11 cellular contexts compared by ENCODE assay signal in the genomic region with DNA sequence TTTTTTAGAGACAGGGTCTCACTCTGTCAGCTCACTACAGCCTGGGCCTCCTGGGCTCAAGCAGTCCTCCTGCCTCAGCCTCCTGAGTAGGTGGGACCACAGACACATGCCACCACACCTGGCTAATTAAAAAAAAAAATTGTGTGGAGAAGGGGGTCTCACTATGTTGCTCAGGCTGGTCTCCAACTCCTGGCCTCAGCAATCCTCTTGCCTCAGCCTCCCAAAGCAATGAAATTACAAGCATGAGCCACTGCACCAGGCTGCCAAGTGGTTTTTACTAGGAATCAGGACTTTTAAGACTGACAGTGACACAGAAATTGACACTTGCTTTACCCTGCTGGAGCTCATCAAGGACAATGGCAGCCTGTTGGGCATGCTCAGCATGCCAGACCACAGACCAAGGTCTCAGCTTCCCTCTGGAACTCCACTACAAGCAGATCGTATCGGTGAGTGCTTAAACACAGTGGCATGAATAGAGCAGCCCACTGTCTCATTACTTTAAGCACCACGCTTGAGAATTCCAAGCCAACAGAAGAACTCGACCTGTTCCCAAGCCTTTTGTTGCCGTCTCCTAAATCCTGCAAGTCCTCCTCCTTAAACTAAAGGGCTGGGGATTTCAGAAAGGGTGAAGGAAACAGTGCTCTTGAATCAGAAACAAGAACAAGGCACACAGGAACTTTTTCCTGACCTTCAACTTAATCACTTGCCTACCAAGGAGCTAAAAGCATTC. TPM values are rescaled to one million over a fixed set of nuclear protein-coding genes. Genes with fewer than 3 reads are reported as not detected.
DNase-seq lines count a peak whose midpoint lies in the region; ATAC-seq and TF ChIP-seq lines count a peak whose summit lies in the region.
"Had no signal": no experiment of that assay in that cellular context is flagged by ENCODE, and none has a peak within 500 bp of the region (broad histone marks: within the 10 kb centered on the region; RNA-seq: fewer than 3 reads in every experiment).

No MANE protein-coding gene starts in this region.

- H3K36me3 ChIP-seq in OCI-LY7 (ENCODE audit: insufficient read depth, low read length) (no peaks in the 10 kb centered on the region), thoracic aorta (no peaks in the 10 kb centered on the region), thyroid gland (no peaks in the 10 kb centered on the region)

- CTCF ChIA-PET in OCI-LY7 (lab: Charles Lee; ENCODE audit: unreplicated experiment) = no interaction called here

- H3K27ac ChIP-seq in OCI-LY7 (ENCODE audit: low read depth, low read length, poor library complexity, severe bottlenecking) = no peak overlapping the region
- H3K27ac ChIP-seq in foreskin keratinocyte = peak overlapping the region; percentile 19
- H3K27ac ChIP-seq in thoracic aorta = peak overlapping the region; percentile 3 to 54
- peak overlapping the region in 1 of 3 donors; percentile 3 for H3K27ac ChIP-seq in thyroid gland

- H3K9me3 Mint-ChIP-seq in activated T-cell treated with anti-CD3 and anti-CD28 coated beads, Interleukin-2, amount 50 U/mL, for 24 hours = no peaks in the 10 kb centered on the region
- H3K9me3 Mint-ChIP-seq in activated T-cell treated with anti-CD3 and anti-CD28 coated beads, Interleukin-2, amount 50 U/mL, for 4 hours = no peaks in the 10 kb centered on the region
- H3K9me3 Mint-ChIP-seq: CD4-positive, alpha-beta T cell; IgD-negative memory B cell had no signal

- 57 to 60% methylated on average over 5 of the region's 5 CpGs for WGBS in thyroid gland, 2 donors

- no peaks in the 10 kb centered on the region for H3K4me1 ChIP-seq in OCI-LY7 (ENCODE audit: insufficient read depth, low read length, poor library complexity, severe bottlenecking)
- peaks cover 19% of the 10 kb centered on the region for H3K4me1 ChIP-seq in foreskin keratinocyte
- peaks cover 18 to 25% of the 10 kb centered on the region in 2 donors for H3K4me1 ChIP-seq in thoracic aorta (ENCODE audit: control insufficient read depth in 1 of 2, low read depth in 2 of 2)
- peaks cover 0 to 3% of the 10 kb centered on the region in 2 donors for H3K4me1 ChIP-seq in thyroid gland

- no peak for ATAC-seq in activated T-cell treated with anti-CD3 and anti-CD28 coated beads, Interleukin-2, amount 50 U/mL, for 4 hours
- ATAC-seq in foreskin keratinocyte (no peak), thoracic aorta (ENCODE audit: insufficient number of reproducible peaks, low FRiP score, low read depth) (no peak)

- no peak for TF ChIP-seq CTCF in OCI-LY7 (conservative IDR thresholded peaks at IDR 0.05; ENCODE audit: low read length)
- no peak for TF ChIP-seq CTCF in foreskin keratinocyte (conservative IDR thresholded peaks at IDR 0.05)
- TF ChIP-seq CTCF in thoracic aorta (IDR thresholded peaks at IDR 0.05) = no peak
- no peak for TF ChIP-seq CTCF in thyroid gland (IDR thresholded peaks at IDR 0.05)

- H3K4me2 ChIP-seq in OCI-LY7 (ENCODE audit: low read length) = no peak overlapping the region

- intact Hi-C loops in OCI-LY7 (cut with micrococcal nuclease; ENCODE audit: unreplicated experiment) (loop anchor here (2.0 to 10.0 kb wide), 3 partner anchors 324 to 546 kb away; no protein-coding TSS in a partner anchor), thyroid gland (cut with DNase I) (loop anchor here (5.0 kb wide), 1 partner anchor 368 kb away; no protein-coding TSS in a partner anchor)

- no peaks in the 10 kb centered on the region for H3K79me2 ChIP-seq in OCI-LY7 (ENCODE audit: insufficient read depth, low read depth, low read length)

- H4K20me1 ChIP-seq in OCI-LY7 (ENCODE audit: insufficient read depth, low read length) = no peaks in the 10 kb centered on the region

- H3K9me3 ChIP-seq in OCI-LY7 (ENCODE audit: low read length) (no peaks in the 10 kb centered on the region), thoracic aorta (no peaks in the 10 kb centered on the region), thyroid gland (no peaks in the 10 kb centered on the region)

- no peak for TF ChIP-seq POLR2A in thyroid gland (IDR thresholded peaks at IDR 0.05)

- no peaks in the 10 kb centered on the region for H3K27me3 ChIP-seq in foreskin keratinocyte
- no peaks in the 10 kb centered on the region for H3K27me3 ChIP-seq in thoracic aorta (replicated peaks; ENCODE audit: insufficient read depth)
- H3K27me3 ChIP-seq in thyroid gland = no peaks in the 10 kb centered on the region

- H3K27ac Mint-ChIP-seq in activated T-cell treated with anti-CD3 and anti-CD28 coated beads, Interleukin-2, amount 50 U/mL, for 24 hours = peak overlapping the region; percentile 92
- H3K27ac Mint-ChIP-seq: CD4-positive, alpha-beta T cell had no signal

- DNase-seq in activated T-cell treated with anti-CD3 and anti-CD28 coated beads, Interleukin-2, amount 50 U/mL, for 24 hours = no peak
- DNase-seq in activated T-cell treated with anti-CD3 and anti-CD28 coated beads, Interleukin-2, amount 50 U/mL, for 4 hours = no peak
- peak; percentile 5 for DNase-seq in OCI-LY7 (ENCODE audit: low spot score)
- DNase-seq in foreskin keratinocyte = no peak
- DNase-seq in thoracic aorta (ENCODE audit: low spot score) = no peak
- DNase-seq in AG20443 (ENCODE audit: low spot score) = no peak
- no peak for DNase-seq in SIG-M5 treated with dmso at 0.1 percent for 504 hours (lab: John Stamatoyannopoulos, UW; ENCODE audit: unreplicated experiment)
- no peak for DNase-seq in thyroid gland

- H3K4me1 Mint-ChIP-seq in activated T-cell treated with anti-CD3 and anti-CD28 coated beads, Interleukin-2, amount 50 U/mL, for 24 hours (ENCODE audit: low read depth) = peaks cover 11% of the 10 kb centered on the region
- H3K4me1 Mint-ChIP-seq in activated T-cell treated with anti-CD3 and anti-CD28 coated beads, Interleukin-2, amount 50 U/mL, for 4 hours (ENCODE audit: low read depth) = peaks cover 14% of the 10 kb centered on the region

- H3K4me3 Mint-ChIP-seq in activated T-cell treated with anti-CD3 and anti-CD28 coated beads, Interleukin-2, amount 50 U/mL, for 24 hours = no peak overlapping the region
- H3K4me3 Mint-ChIP-seq in activated T-cell treated with anti-CD3 and anti-CD28 coated beads, Interleukin-2, amount 50 U/mL, for 4 hours = no peak overlapping the region

- POLR2A ChIA-PET in OCI-LY7 (lab: Charles Lee) = interaction anchor here (0.5 to 0.7 kb wide), 8 partner anchors 10 to 576 kb away, joined by 3 to 5 read pairs (median 3); no protein-coding TSS in a partner anchor

- peak overlapping the region; percentile 94 for H2AFZ ChIP-seq in OCI-LY7 (ENCODE audit: low read length)

- no peaks in the 10 kb centered on the region for H3K9me2 ChIP-seq in OCI-LY7 (ENCODE audit: insufficient read depth, low read length)

- no TSS peak for BruUV-seq in OCI-LY7 (replicated peaks; lab: Mats Ljungman, UMichigan)

- no peaks in the 10 kb centered on the region for H3K36me3 Mint-ChIP-seq in activated T-cell treated with anti-CD3 and anti-CD28 coated beads, Interleukin-2, amount 50 U/mL, for 24 hours (ENCODE audit: low read depth)
- H3K36me3 Mint-ChIP-seq in activated T-cell treated with anti-CD3 and anti-CD28 coated beads, Interleukin-2, amount 50 U/mL, for 4 hours (ENCODE audit: insufficient read depth) = no peaks in the 10 kb centered on the region

- no peak overlapping the region for H3K4me3 ChIP-seq in OCI-LY7 (ENCODE audit: low read depth, low read length, poor library complexity, severe bottlenecking)
- H3K4me3 ChIP-seq in thoracic aorta = no peak overlapping the region
- H3K4me3 ChIP-seq in thyroid gland (replicated peaks in 1 of 3) = no peak overlapping the region

- H3K27me3 Mint-ChIP-seq in activated T-cell treated with anti-CD3 and anti-CD28 coated beads, Interleukin-2, amount 50 U/mL, for 24 hours = no peaks in the 10 kb centered on the region
- H3K27me3 Mint-ChIP-seq in activated T-cell treated with anti-CD3 and anti-CD28 coated beads, Interleukin-2, amount 50 U/mL, for 4 hours (ENCODE audit: low read depth) = peaks cover 2% of the 10 kb centered on the region

RNA-seq across cellular contexts. Expression of a gene that starts 41.4 kb away (rescaled TPM):
- total RNA-seq in activated T-cell treated with anti-CD3 and anti-CD28 coated beads, Interleukin-2, amount 50 U/mL, for 4 hours = 1 to 10 TPM; 2.7 to 7.3 (median 6.1) TPM
- total RNA-seq in OCI-LY7 (2014; rRNA removed; shearing (Covaris generic)) = not detected in 2 replicates
- total RNA-seq in OCI-LY7 (2022) (not detected in 2 replicates), foreskin keratinocyte (0.37 and 0.95 TPM in 2 replicates), thoracic aorta (1 to 10 TPM in 1 of 2 donors, under 1 TPM in 1; 0.63 to 4.6 TPM), thyroid gland (under 1 TPM in 1 of 4 donors, not detected in 3; 0.40 TPM)
- 0.24 and 0.57 TPM in 2 replicates for polyA plus RNA-seq in foreskin keratinocyte
- total RNA-seq: dermis microvascular lymphatic vessel endothelial cell had no signal
